ENCODE assay signal across 21 cellular contexts in the genomic region with DNA sequence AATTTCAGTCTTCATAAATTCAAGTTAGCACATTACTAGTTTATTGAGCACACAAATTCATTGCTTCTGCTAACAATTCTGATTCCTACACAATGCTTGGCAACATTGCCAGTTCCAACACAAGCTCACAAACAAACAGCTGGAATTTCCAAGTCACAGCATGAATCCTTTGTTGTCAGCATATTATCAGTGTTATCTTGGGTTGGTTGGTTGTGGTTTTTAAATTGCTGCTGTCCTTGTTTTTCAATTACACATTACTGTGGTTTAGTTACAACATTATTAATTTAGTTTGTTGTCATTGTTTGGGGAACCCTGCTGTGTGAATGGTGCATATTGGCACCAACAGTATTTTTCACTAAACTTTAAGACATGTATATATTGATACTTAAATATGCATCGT.
A peak's percentile ranks its signal among the peaks of the same experiment; 100 is the strongest.
DNase-seq lines count a peak whose midpoint lies in the region; ATAC-seq and TF ChIP-seq lines count a peak whose summit lies in the region.
"Had no signal": no experiment of that assay in that cellular context is flagged by ENCODE, and none has a peak within 500 bp of the region (broad histone marks: within the 10 kb centered on the region; RNA-seq: fewer than 3 reads in every experiment).

No MANE protein-coding gene starts in this region.

- H3K9me3 ChIP-seq in Panc1 (ENCODE audit: control insufficient read depth, insufficient read depth, low read depth, low read length) (no peaks in the 10 kb centered on the region; the same call in 1 of the 2 replicates), colonic mucosa (no peaks in the 10 kb centered on the region), prostate gland (no peaks in the 10 kb centered on the region)
- H3K9me3 ChIP-seq: A549, Caco-2, HAP-1, SJSA1 had no signal

- no peak for TF ChIP-seq POLR2A in prostate gland (IDR thresholded peaks at IDR 0.05)

- POLR2A ChIA-PET in Panc1 (lab: Charles Lee): no interaction called here

- WGBS in prostate gland: 83% methylated on average over 1 of the region's 1 CpG

- no TSS peak for BruUV-seq in Panc1 (replicated peaks; lab: Mats Ljungman, UMichigan)

- intact Hi-C loops in Panc1 (cut with micrococcal nuclease; ENCODE audit: unreplicated experiment) (no loop called here), colonic mucosa (cut with DNase I) (no loop called here), prostate gland (cut with DNase I) (no loop called here)

- no peak overlapping the region for H3K9ac ChIP-seq in colonic mucosa (ENCODE audit: low read depth in 2 of 2, low read length in 2 of 2)

- H3K4me1 ChIP-seq in Panc1 (ENCODE audit: control insufficient read depth, insufficient read depth, low read length) (no peaks in the 10 kb centered on the region), colonic mucosa (no peaks in the 10 kb centered on the region), prostate gland (replicated peaks) (no peaks in the 10 kb centered on the region)
- H3K4me1 ChIP-seq: A549, Caco-2, HAP-1, SJSA1 had no signal

- H3K27ac ChIP-seq in Panc1 (ENCODE audit: low read length): no peak overlapping the region
- H3K27ac ChIP-seq in colonic mucosa: no peak overlapping the region
- no peak overlapping the region for H3K27ac ChIP-seq in prostate gland
- H3K27ac ChIP-seq: A549, HL-60, RWPE1, SJSA1 had no signal

- DNase-seq in A172 (ENCODE audit: low spot score) (peak; percentile 70), H4 (ENCODE audit: low spot score) (peak; percentile 44), Panc1 (ENCODE audit: low read depth, low spot score) (no peak), fibroblast of pulmonary artery (ENCODE audit: low read depth) (peak; percentile 37), colonic mucosa (no peak), prostate gland (ENCODE audit: low spot score) (no peak), activated T-cell treated with anti-CD3 and anti-CD28 coated beads for 4 hours (no peak)
- no peak for DNase-seq in stimulated activated naive CD4-positive, alpha-beta T cell (lab: John Stamatoyannopoulos, UW)
- DNase-seq: AML-193; Caco-2; DMS153; NCI-H1048; NCI-H1436 treated with DMSO at 0.1 percent for 48 hours; NCI-H2081; NCI-H524; NK-92 treated with Interleukin-12 subunit alpha and Interleukin-12 subunit beta, amount 100 ng/mL, for 24 hours had no signal

- peak; percentile 79 for ATAC-seq in Panc1
- ATAC-seq: A549 had no signal

- CTCF ChIA-PET in Panc1 (lab: Charles Lee): no interaction called here

- no peak overlapping the region for H3K4me3 ChIP-seq in Panc1 (ENCODE audit: low read depth in 2 of 2, low read length in 2 of 2)
- H3K4me3 ChIP-seq in fibroblast of pulmonary artery (replicated peaks; ENCODE audit: low read depth, low read length): no peak overlapping the region
- H3K4me3 ChIP-seq in colonic mucosa: no peak overlapping the region
- no peak overlapping the region for H3K4me3 ChIP-seq in prostate gland
- H3K4me3 ChIP-seq: A549, HAP-1, SJSA1 had no signal

- in situ Hi-C loops in Panc1 (cut with HindIII; ENCODE audit: low pct_unique_long_range_greater_than_20kb, low sequenced_read_pairs): no loop called here

- no peaks in the 10 kb centered on the region for H3K36me3 ChIP-seq in Panc1 (ENCODE audit: control insufficient read depth, insufficient read depth, low read length)
- H3K36me3 ChIP-seq in colonic mucosa: no peaks in the 10 kb centered on the region
- H3K36me3 ChIP-seq in prostate gland: no peaks in the 10 kb centered on the region
- H3K36me3 ChIP-seq: HAP-1, SJSA1 had no signal

- TF ChIP-seq CTCF in Panc1 (IDR thresholded peaks at IDR 0.05) (no peak), fibroblast of pulmonary artery (IDR thresholded peaks at IDR 0.05; ENCODE audit: low read length, missing control alignments) (no peak), colonic mucosa (IDR thresholded peaks at IDR 0.05) (no peak), prostate gland (IDR thresholded peaks at IDR 0.05) (no peak)

- H3K27me3 ChIP-seq in Panc1 (ENCODE audit: control insufficient read depth, insufficient read depth, low read length) (no peaks in the 10 kb centered on the region), colonic mucosa (no peaks in the 10 kb centered on the region), prostate gland (replicated peaks; ENCODE audit: insufficient read depth) (no peaks in the 10 kb centered on the region)
- H3K27me3 ChIP-seq: SJSA1 had no signal

Comparison
In these comparisons a context has a peak if more than half of its experiments do, and no peak if none do; other contexts are left out.
1. DNase-seq: peak in A172 (single experiment), H4 (single experiment) and fibroblast of pulmonary artery (single experiment); none in Panc1 (single experiment), colonic mucosa (single experiment), prostate gland (single experiment), stimulated activated naive CD4-positive, alpha-beta T cell (0 of 6) and activated T-cell treated with anti-CD3 and anti-CD28 coated beads for 4 hours (single experiment).